Comparison of ENCODE assay signal across 21 cellular contexts in the genomic region with DNA sequence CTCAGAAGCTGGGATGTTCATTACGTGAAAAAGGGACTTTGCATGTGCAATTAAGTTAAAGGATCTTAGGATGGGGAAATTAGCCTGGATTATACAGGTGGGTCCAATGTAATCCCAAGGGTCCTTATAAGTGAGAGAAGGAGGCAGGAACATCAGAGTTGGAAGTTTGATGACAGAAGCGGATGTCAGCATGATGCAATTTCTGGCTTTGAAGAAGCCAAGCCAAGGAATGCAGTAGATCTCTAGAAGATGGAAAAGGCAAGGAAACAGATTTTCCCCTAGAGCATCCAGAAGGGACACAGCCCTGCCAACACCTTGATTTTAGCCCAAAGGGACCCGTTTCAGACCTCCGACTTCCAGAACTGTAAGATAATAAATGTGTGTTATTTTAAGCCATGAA.
A peak's percentile ranks its signal among the peaks of the same experiment; 100 is the strongest.
DNase-seq lines count a peak whose midpoint lies in the region; ATAC-seq and TF ChIP-seq lines count a peak whose summit lies in the region.
"Had no signal": no experiment of that assay in that cellular context is flagged by ENCODE, and none has a peak within 500 bp of the region (broad histone marks: within the 10 kb centered on the region; RNA-seq: fewer than 3 reads in every experiment).

No MANE protein-coding gene starts in this region.

- H3K36me3 Mint-ChIP-seq in GM23338 (ENCODE audit: low read depth), result no peaks in the 10 kb centered on the region
- H3K36me3 Mint-ChIP-seq: CD14-positive monocyte; CD4-positive, alpha-beta memory T cell; CD4-positive, CD25-positive, alpha-beta regulatory T cell; CD8-positive, alpha-beta memory T cell had no signal

- no peaks in the 10 kb centered on the region for H3K9me2 ChIP-seq in GM23338 (ENCODE audit: insufficient read depth)

- no peaks in the 10 kb centered on the region for H3K4me1 ChIP-seq in DND-41 (ENCODE audit: insufficient read depth, low read length)
- no peaks in the 10 kb centered on the region for H3K4me1 ChIP-seq in GM23338 (ENCODE audit: insufficient read depth)
- no peaks in the 10 kb centered on the region for H3K4me1 ChIP-seq in esophagus muscularis mucosa
- no peaks in the 10 kb centered on the region for H3K4me1 ChIP-seq in spleen
- H3K4me1 ChIP-seq: BE2C, BLaER1 had no signal

- H3K27me3 ChIP-seq in DND-41 (ENCODE audit: insufficient read depth, low read length, poor library complexity), result peaks cover 8% of the 10 kb centered on the region
- no peaks in the 10 kb centered on the region for H3K27me3 ChIP-seq in GM23338 (ENCODE audit: insufficient read depth)
- H3K27me3 ChIP-seq in esophagus muscularis mucosa, result peaks cover 0 to 9% (median 0%) of the 10 kb centered on the region in 4 donors
- peaks cover 0 to 12% (median 0%) of the 10 kb centered on the region in 7 donors for H3K27me3 ChIP-seq in spleen (replicated peaks in 1 of 7)
- H3K27me3 ChIP-seq: BE2C, BLaER1 had no signal

- 73% methylated on average over 4 of the region's 4 CpGs for WGBS in esophagus muscularis mucosa
- WGBS in spleen, 5 donors, result 62 to 96% (median 90%) methylated on average over 4 of the region's 4 CpGs

- H3K4me2 ChIP-seq in DND-41 (ENCODE audit: insufficient read depth, low read length) (no peak overlapping the region), GM23338 (no peak overlapping the region)
- H3K4me2 ChIP-seq: BLaER1 had no signal

- H3F3A ChIP-seq in GM23338 (replicated peaks; ENCODE audit: low read depth), result no peaks in the 10 kb centered on the region

- ATAC-seq in DND-41 (ENCODE audit: insufficient read depth, low read depth) (no peak), GM23338 (no peak)
- ATAC-seq: GM12878 had no signal

- H3K27ac ChIP-seq in DND-41 (ENCODE audit: low read length), result no peak overlapping the region
- H3K27ac ChIP-seq in GM23338 (ENCODE audit: low read depth), result no peak overlapping the region
- no peak overlapping the region for H3K27ac ChIP-seq in esophagus muscularis mucosa (replicated peaks in 1 of 4)
- no peak overlapping the region for H3K27ac ChIP-seq in spleen
- H3K27ac ChIP-seq: BLaER1 had no signal

- DNase-seq in DND-41, result no peak
- no peak for DNase-seq in GM23338 (ENCODE audit: low spot score)
- DNase-seq in esophagus muscularis mucosa (ENCODE audit: extremely low spot score), result peak; percentile 19
- DNase-seq in activated CD4-positive, CD25-positive, alpha-beta regulatory T cell (lab: John Stamatoyannopoulos, UW), result no peak
- DNase-seq in spleen, result no peak
- DNase-seq: 8988T; ACHN; BE2C; C1 segment of cervical spinal cord; CD4-positive, alpha-beta memory T cell; CD4-positive, CD25-positive, alpha-beta regulatory T cell; CD8-positive, alpha-beta memory T cell; COR-L47; DMS 273 treated with DMSO at 0.1 percent for 48 hours; DMS153; DMS53; DMS79; GF-D8 had no signal

- H3K4me3 ChIP-seq in DND-41 (ENCODE audit: low read depth in 1 of 2, low read length in 2 of 2), result no peak overlapping the region
- H3K4me3 ChIP-seq in GM23338, result no peak overlapping the region
- H3K4me3 ChIP-seq in esophagus muscularis mucosa, result no peak overlapping the region
- no peak overlapping the region for H3K4me3 ChIP-seq in spleen
- H3K4me3 ChIP-seq: BLaER1, GM12878 had no signal

- TF ChIP-seq EP300 in esophagus muscularis mucosa (IDR thresholded peaks at IDR 0.05), result no peak

- H3K27ac Mint-ChIP-seq in GM23338, result no peak overlapping the region
- H3K27ac Mint-ChIP-seq: CD14-positive monocyte; CD4-positive, alpha-beta memory T cell; CD4-positive, CD25-positive, alpha-beta regulatory T cell; CD8-positive, alpha-beta memory T cell had no signal

- H2AFZ ChIP-seq in DND-41 (ENCODE audit: low read depth, low read length), result peak overlapping the region; percentile 17; the same call in 1 of the 2 replicates
- H2AFZ ChIP-seq in GM23338, result 0 out of 2 replicates have a peak overlapping the region, but pooled peaks have one; percentile 10

- no peak overlapping the region for H3K9ac ChIP-seq in DND-41 (ENCODE audit: low read depth, low read length)
- H3K9ac ChIP-seq: BLaER1 had no signal

- no peaks in the 10 kb centered on the region for H3K79me2 ChIP-seq in DND-41 (ENCODE audit: insufficient read depth, low read length)
- no peaks in the 10 kb centered on the region for H3K79me2 ChIP-seq in GM23338 (replicated peaks; ENCODE audit: insufficient read depth)

- no peak overlapping the region for H3K4me3 Mint-ChIP-seq in GM23338
- H3K4me3 Mint-ChIP-seq: CD14-positive monocyte; CD4-positive, alpha-beta memory T cell; CD4-positive, CD25-positive, alpha-beta regulatory T cell; CD8-positive, alpha-beta memory T cell had no signal

- H4K20me1 ChIP-seq in DND-41 (ENCODE audit: insufficient read depth, low read length) (no peaks in the 10 kb centered on the region), GM23338 (replicated peaks; ENCODE audit: insufficient read depth) (no peaks in the 10 kb centered on the region)
- H4K20me1 ChIP-seq: BLaER1 had no signal

- TF ChIP-seq POLR2A in esophagus muscularis mucosa (IDR thresholded peaks at IDR 0.05; ENCODE audit: low read depth), result no peak
- no peak for TF ChIP-seq POLR2A in spleen (IDR thresholded peaks at IDR 0.05)

- H3K4me1 Mint-ChIP-seq in GM23338, result peaks cover 4% of the 10 kb centered on the region
- H3K4me1 Mint-ChIP-seq: CD14-positive monocyte; CD4-positive, alpha-beta memory T cell; CD4-positive, CD25-positive, alpha-beta regulatory T cell; CD8-positive, alpha-beta memory T cell had no signal

- intact Hi-C loops in esophagus muscularis mucosa (cut with DNase I), result no loop called here
- intact Hi-C loops in spleen (cut with DNase I; ENCODE audit: low total_unique reads), result no loop called here

- peaks cover 6% of the 10 kb centered on the region for H3K27me3 Mint-ChIP-seq in GM23338 (ENCODE audit: insufficient read depth, low read depth, poor library complexity)

- H3K36me3 ChIP-seq in DND-41 (ENCODE audit: insufficient read depth, low read length) (no peaks in the 10 kb centered on the region), GM23338 (ENCODE audit: insufficient read depth) (no peaks in the 10 kb centered on the region), esophagus muscularis mucosa (no peaks in the 10 kb centered on the region), spleen (no peaks in the 10 kb centered on the region)
- H3K36me3 ChIP-seq: BE2C, BLaER1 had no signal

- TF ChIP-seq CTCF in DND-41 (IDR thresholded peaks at IDR 0.05; ENCODE audit: borderline replicate concordance, extremely low read depth, low read length, poor library complexity, severe bottlenecking) (no peak), GM23338 (conservative IDR thresholded peaks at IDR 0.05; ENCODE audit: low read depth in 2 of 2) (no peak), esophagus muscularis mucosa (IDR thresholded peaks at IDR 0.05) (no peak), spleen (IDR thresholded peaks at IDR 0.05 in 8 of 11, conservative IDR thresholded peaks at IDR 0.05 in 3 of 11) (no peak)

- H3K9me3 Mint-ChIP-seq in GM23338, result no peaks in the 10 kb centered on the region

- H3K9me3 ChIP-seq in DND-41 (ENCODE audit: insufficient read depth, low read length, severe bottlenecking) (no peaks in the 10 kb centered on the region), esophagus muscularis mucosa (no peaks in the 10 kb centered on the region), spleen (no peaks in the 10 kb centered on the region)
- H3K9me3 ChIP-seq: BE2C, BLaER1 had no signal

TF ChIP-seq in GM23338, 12 proteins besides CTCF, POLR2A, EP300 and RAD21 (continues in another document):
- no peak for TF ChIP-seq REST (IDR thresholded peaks at IDR 0.05; ENCODE audit: unreplicated experiment)
